ENCODE assay signal across 15 cellular contexts in the genomic region with DNA sequence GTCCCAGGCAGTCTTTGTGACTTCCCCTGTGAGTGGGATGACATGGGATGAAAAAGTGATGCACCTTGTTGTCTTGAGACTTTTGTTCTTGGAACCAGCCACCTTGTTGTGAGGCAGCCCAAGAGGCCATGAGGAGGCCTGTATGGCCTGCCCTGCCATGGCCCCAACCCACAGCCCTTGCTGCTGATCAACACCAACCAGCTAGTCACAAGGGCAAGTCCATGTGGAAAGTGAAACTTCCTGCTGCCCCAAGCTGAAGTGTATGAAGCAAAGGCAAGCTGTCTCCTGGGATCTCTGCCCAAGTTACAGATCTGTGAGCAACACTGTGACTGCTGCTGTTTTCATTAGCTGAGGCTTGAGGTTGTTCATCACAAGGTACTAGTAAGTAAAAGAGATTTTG. TPM values are rescaled to one million over a fixed set of nuclear protein-coding genes. Genes with fewer than 3 reads are reported as not detected.
DNase-seq lines count a peak whose midpoint lies in the region; ATAC-seq lines count a peak whose summit lies in the region.
"Had no signal": no experiment of that assay in that cellular context is flagged by ENCODE, and none has a peak within 500 bp of the region (broad histone marks: within the 10 kb centered on the region; RNA-seq: fewer than 3 reads in every experiment).

No MANE protein-coding gene starts in this region.

- intact Hi-C loops in activated T-helper 2 cell treated with anti-CD3 and anti-CD28 coated beads, Interferon-gamma antibody, Interleukin-2, Interleukin-4, amounts not matched to agents 10 μg/mL and 5 μg/mL and 100 μg/mL, durations not matched to agents 14 hours and 24 hours and 36 hours (cut with micrococcal nuclease) = no loop called here

- no peak overlapping the region for H3K27ac Mint-ChIP-seq in activated T-helper 2 cell treated with anti-CD3 and anti-CD28 coated beads, Interferon-gamma antibody, Interleukin-2, Interleukin-4, amounts not matched to agents 10 μg/mL and 5 μg/mL and 100 μg/mL, durations not matched to agents 14 hours and 24 hours and 36 hours
- H3K27ac Mint-ChIP-seq: activated T-cell treated with anti-CD3 and anti-CD28 coated beads, Interleukin-2, amount 50 U/mL, for 24 hours; WTC11 had no signal

- peak; percentile 47 for DNase-seq in AG08395 (ENCODE audit: low spot score)
- DNase-seq in GM03348 (ENCODE audit: low spot score) = peak; percentile 27
- DNase-seq in activated T-helper 2 cell treated with anti-CD3 and anti-CD28 coated beads, Interferon-gamma antibody, Interleukin-2, Interleukin-4, amounts not matched to agents 10 μg/mL and 5 μg/mL and 100 μg/mL, durations not matched to agents 14 hours and 24 hours and 36 hours (ENCODE audit: low spot score) = peak; percentile 7
- peak; percentile 41 for DNase-seq in kidney tubule cell (ENCODE audit: low spot score)
- DNase-seq in COLO829 (ENCODE audit: low spot score) = no peak
- no peak for DNase-seq in SIG-M5 (lab: John Stamatoyannopoulos, UW)
- DNase-seq: activated T-cell treated with anti-CD3 and anti-CD28 coated beads, Interleukin-2, amount 50 U/mL, for 24 hours; aorta; C1 segment of cervical spinal cord; GDM1; Kasumi-1 had no signal

- H3K36me3 Mint-ChIP-seq in activated T-helper 2 cell treated with anti-CD3 and anti-CD28 coated beads, Interferon-gamma antibody, Interleukin-2, Interleukin-4, amounts not matched to agents 10 μg/mL and 5 μg/mL and 100 μg/mL, durations not matched to agents 14 hours and 24 hours and 36 hours (ENCODE audit: low read depth) = no peaks in the 10 kb centered on the region
- H3K36me3 Mint-ChIP-seq: WTC11 had no signal

- H3K4me3 Mint-ChIP-seq in activated T-helper 2 cell treated with anti-CD3 and anti-CD28 coated beads, Interferon-gamma antibody, Interleukin-2, Interleukin-4, amounts not matched to agents 10 μg/mL and 5 μg/mL and 100 μg/mL, durations not matched to agents 14 hours and 24 hours and 36 hours (ENCODE audit: low read depth) = no peak overlapping the region
- H3K4me3 Mint-ChIP-seq: activated T-cell treated with anti-CD3 and anti-CD28 coated beads, Interleukin-2, amount 50 U/mL, for 24 hours; WTC11 had no signal

- H3K27me3 Mint-ChIP-seq in activated T-helper 2 cell treated with anti-CD3 and anti-CD28 coated beads, Interferon-gamma antibody, Interleukin-2, Interleukin-4, amounts not matched to agents 10 μg/mL and 5 μg/mL and 100 μg/mL, durations not matched to agents 14 hours and 24 hours and 36 hours (ENCODE audit: low read depth) = peaks cover 2% of the 10 kb centered on the region

- H3K9me3 Mint-ChIP-seq in activated T-helper 2 cell treated with anti-CD3 and anti-CD28 coated beads, Interferon-gamma antibody, Interleukin-2, Interleukin-4, amounts not matched to agents 10 μg/mL and 5 μg/mL and 100 μg/mL, durations not matched to agents 14 hours and 24 hours and 36 hours = no peaks in the 10 kb centered on the region
- H3K9me3 Mint-ChIP-seq: WTC11 had no signal

- peaks cover 20% of the 10 kb centered on the region for H3K4me1 Mint-ChIP-seq in activated T-helper 2 cell treated with anti-CD3 and anti-CD28 coated beads, Interferon-gamma antibody, Interleukin-2, Interleukin-4, amounts not matched to agents 10 μg/mL and 5 μg/mL and 100 μg/mL, durations not matched to agents 14 hours and 24 hours and 36 hours (ENCODE audit: low read depth)
- H3K4me1 Mint-ChIP-seq: WTC11 had no signal

- no peak for ATAC-seq in GM19328 (IDR thresholded peaks at IDR 0.05; ENCODE audit: unreplicated experiment)
- no peak for ATAC-seq in HG03457 (IDR thresholded peaks at IDR 0.05; ENCODE audit: unreplicated experiment)
- ATAC-seq: SK-N-SH treated with all-trans-retinoic acid at 6 μM for 48 hours, WTC11 had no signal

RNA-seq across cellular contexts. Expression of gene TMEM18, which starts 21.6 kb away (rescaled TPM):
- 24.1 and 26.3 TPM in 2 replicates for total RNA-seq in activated T-helper 2 cell treated with anti-CD3 and anti-CD28 coated beads, Interferon-gamma antibody, Interleukin-2, Interleukin-4, amounts not matched to agents 10 μg/mL and 5 μg/mL and 100 μg/mL, durations not matched to agents 14 hours and 24 hours and 36 hours

Comparison
In these comparisons a context has a peak if more than half of its experiments do, and no peak if none do; other contexts are left out.
1. DNase-seq: peak in AG08395 (single experiment), GM03348 (single experiment), activated T-helper 2 cell treated with anti-CD3 and anti-CD28 coated beads, Interferon-gamma antibody, Interleukin-2, Interleukin-4, amounts not matched to agents 10 μg/mL and 5 μg/mL and 100 μg/mL, durations not matched to agents 14 hours and 24 hours and 36 hours (single experiment) and kidney tubule cell (single experiment); none in COLO829 (single experiment) and SIG-M5 (single experiment).